ENCODE assay signal across 8 cellular contexts in genomic region chr7:94655884-94656657, GRCh38. TPM values are rescaled to one million over a fixed set of nuclear protein-coding genes. Genes with fewer than 3 reads are reported as not detected.
A peak's percentile ranks its signal among the peaks of the same experiment; 100 is the strongest.
DNase-seq lines count a peak whose midpoint lies in the region; ATAC-seq lines count a peak whose summit lies in the region.

Gene SGCE (minus strand): TSS chr7:94656133. CDS start chr7:94656098, 35 bp downstream.

- ATAC-seq in GM19463 (IDR thresholded peaks at IDR 0.05; ENCODE audit: unreplicated experiment) (peak; percentile 18), left lobe of liver (peak; percentile 56), GM19455 (IDR thresholded peaks at IDR 0.05; ENCODE audit: unreplicated experiment) (no peak)

- peaks cover 23% of the 10 kb centered on the region for H3K9me3 ChIP-seq in BLaER1

- H3K36me3 ChIP-seq in BLaER1 = no peaks in the 10 kb centered on the region

- H3K4me1 ChIP-seq in BLaER1 = peaks cover 10% of the 10 kb centered on the region

- DNase-seq in NCI-H2081 (lab: John Stamatoyannopoulos, UW) (peak; percentile 88 to 90), dermis microvascular lymphatic vessel endothelial cell (ENCODE audit: low read depth in 2 of 2) (peak; percentile 64 to 79), left lobe of liver (ENCODE audit: low spot score) (peak; percentile 64)
- DNase-seq in activated CD4-positive, alpha-beta T cell treated with anti-CD3 and anti-CD28 coated beads for 4 hours = peak; percentile 41 to 48
- peak; percentile 41 for DNase-seq in stimulated activated CD4-positive, alpha-beta T cell treated with anti-CD3 and anti-CD28 coated beads, Interleukin-1b, Interleukin-23, amount 100 ng/mL, for 48 hours

- no peaks in the 10 kb centered on the region for H4K20me1 ChIP-seq in BLaER1

- H3K27me3 ChIP-seq in BLaER1 = peaks cover 9% of the 10 kb centered on the region

- H3K9ac ChIP-seq in BLaER1 = peak within 1 kb of the TSS; percentile 74

- H3K4me3 ChIP-seq in BLaER1 = peak within 1 kb of the TSS; percentile 72

- peak within 1 kb of the TSS; percentile 64; the same call in 1 of the 2 replicates for H3K27ac ChIP-seq in BLaER1

- peak within 1 kb of the TSS; percentile 84 for H3K4me2 ChIP-seq in BLaER1

RNA-seq across cellular contexts. Expression of gene SGCE, which starts in this region (rescaled TPM):
- 59.6 and 85.8 TPM in 2 replicates for total RNA-seq in dermis microvascular lymphatic vessel endothelial cell
- total RNA-seq in left lobe of liver = 6.5 TPM
